ENCODE assay signal across 16 cellular contexts in genomic region chr20:59386819-59387218, GRCh38.
"Had no signal": no experiment of that assay in that cellular context is flagged by ENCODE, and none has a peak within 500 bp of the region (broad histone marks: within the 10 kb centered on the region; RNA-seq: fewer than 3 reads in every experiment).

No MANE protein-coding gene starts in this region.

- ATAC-seq: activated T-helper 17 cell treated with anti-CD3 and anti-CD28 coated beads, Interleukin-2, amount 50 U/mL, for 72 hours; foreskin keratinocyte; left lobe of liver had no signal

- H3K36me3 ChIP-seq: cardiac muscle cell, esophagus muscularis mucosa, neutrophil, stomach, thoracic aorta had no signal

- H3K27ac ChIP-seq: cardiac muscle cell, esophagus muscularis mucosa, foreskin keratinocyte, neutrophil, stomach, thoracic aorta had no signal

- H3K4me3 Mint-ChIP-seq: activated naive CD4-positive, alpha-beta T cell treated with anti-CD3 and anti-CD28 coated beads, Interleukin-2, amount 10 ng/mL, durations not matched to agents 7 days and 5 days; activated T-helper 17 cell treated with anti-CD3 and anti-CD28 coated beads, Interleukin-2, amount 50 U/mL, for 72 hours; naive B cell had no signal

- H3K27me3 Mint-ChIP-seq: activated T-helper 17 cell treated with anti-CD3 and anti-CD28 coated beads, Interleukin-2, amount 50 U/mL, for 72 hours had no signal

- H3K9me3 Mint-ChIP-seq: activated naive CD4-positive, alpha-beta T cell treated with anti-CD3 and anti-CD28 coated beads, Interleukin-2, amount 10 ng/mL, durations not matched to agents 7 days and 5 days; activated T-helper 17 cell treated with anti-CD3 and anti-CD28 coated beads, Interleukin-2, amount 50 U/mL, for 72 hours had no signal

- H3K4me1 ChIP-seq: esophagus muscularis mucosa, foreskin keratinocyte, stomach had no signal

- H3K27me3 ChIP-seq: neutrophil had no signal

- H3K27ac Mint-ChIP-seq: activated naive CD4-positive, alpha-beta T cell treated with anti-CD3 and anti-CD28 coated beads, Interleukin-2, amount 10 ng/mL, durations not matched to agents 7 days and 5 days; activated T-helper 17 cell treated with anti-CD3 and anti-CD28 coated beads, Interleukin-2, amount 50 U/mL, for 72 hours had no signal

- H3K36me3 Mint-ChIP-seq: activated naive CD4-positive, alpha-beta T cell treated with anti-CD3 and anti-CD28 coated beads, Interleukin-2, amount 10 ng/mL, durations not matched to agents 7 days and 5 days; naive B cell had no signal

- H3K4me3 ChIP-seq: cardiac muscle cell, esophagus muscularis mucosa, stomach, thoracic aorta had no signal

- DNase-seq: activated CD4-positive, CD25-positive, alpha-beta regulatory T cell treated with anti-CD3 and anti-CD28 coated beads, Interleukin-2, amount 50 U/mL, for 72 hours; activated naive CD4-positive, alpha-beta T cell treated with anti-CD3 and anti-CD28 coated beads, Interleukin-2, amount 10 ng/mL, durations not matched to agents 7 days and 5 days; foreskin keratinocyte; glutamatergic neuron; naive B cell; retina; stimulated activated CD4-positive, alpha-beta T cell treated with anti-CD3 and anti-CD28 coated beads, Interleukin-12 subunit alpha, Interleukin-12 subunit beta, amount 100 ng/mL, for 4 hours; stimulated activated CD4-positive, alpha-beta T cell treated with anti-CD3 and anti-CD28 coated beads, Interleukin-2, amount 100 ng/mL, for 24 hours; stomach; T-helper 9 cell had no signal

- H3K4me1 Mint-ChIP-seq: activated T-helper 17 cell treated with anti-CD3 and anti-CD28 coated beads, Interleukin-2, amount 50 U/mL, for 72 hours had no signal

- H3K9me3 ChIP-seq: esophagus muscularis mucosa, neutrophil, thoracic aorta had no signal
